26 cellular contexts compared by ENCODE assay signal in the genomic region with DNA sequence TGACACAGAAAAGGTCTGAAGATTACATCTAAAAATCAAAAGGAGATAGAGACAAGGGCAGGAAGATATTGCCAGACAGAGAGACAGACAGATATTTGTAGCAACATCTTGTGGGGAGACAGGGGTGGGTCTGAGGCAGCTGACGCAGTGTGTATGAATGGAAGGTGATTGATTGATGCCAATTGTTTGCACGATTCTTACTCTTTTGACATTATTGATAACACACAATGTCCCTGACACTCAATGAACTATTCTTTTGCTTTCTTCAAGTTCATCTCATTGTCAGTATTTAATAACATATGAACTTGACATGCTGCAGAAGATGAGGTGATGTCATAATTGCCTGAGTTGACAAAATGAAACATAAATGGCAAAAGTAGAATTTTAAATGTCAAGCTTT.
"Had no signal": no experiment of that assay in that cellular context is flagged by ENCODE, and none has a peak within 500 bp of the region (broad histone marks: within the 10 kb centered on the region; RNA-seq: fewer than 3 reads in every experiment).

No MANE protein-coding gene starts in this region.

- H3K27me3 Mint-ChIP-seq: naive thymus-derived CD8-positive, alpha-beta T cell; stimulated activated naive B cell treated with anti-CD40 and anti-IgM and Interleukin-4, amounts not matched to agents 10 μg/mL and 1 μg/mL and 100 μg/mL, for 72 hours; stimulated activated naive CD8-positive, alpha-beta T cell treated with anti-CD3 and anti-CD28 coated beads, Interleukin-15, amount 100 ng/mL, for 72 hours; type B pancreatic cell had no signal

- H3K9ac ChIP-seq: parathyroid adenoma had no signal

- H2AFZ ChIP-seq: parathyroid adenoma had no signal

- H3K9me3 Mint-ChIP-seq: nephron had no signal

- ATAC-seq: left cardiac atrium; left lung; lower lobe of right lung; naive thymus-derived CD8-positive, alpha-beta T cell; psoas muscle; sciatic nerve; stimulated activated naive B cell treated with anti-CD40 and anti-IgM and Interleukin-4, amounts not matched to agents 10 μg/mL and 1 μg/mL and 100 μg/mL, for 72 hours; stimulated activated naive CD8-positive, alpha-beta T cell treated with anti-CD3 and anti-CD28 coated beads, Interleukin-15, amount 100 ng/mL, for 72 hours had no signal

- H3K27ac Mint-ChIP-seq: naive thymus-derived CD8-positive, alpha-beta T cell; nephron; stimulated activated naive B cell treated with anti-CD40 and anti-IgM and Interleukin-4, amounts not matched to agents 10 μg/mL and 1 μg/mL and 100 μg/mL, for 72 hours; stimulated activated naive CD8-positive, alpha-beta T cell treated with anti-CD3 and anti-CD28 coated beads, Interleukin-15, amount 100 ng/mL, for 72 hours; type B pancreatic cell had no signal

- H3K27me3 ChIP-seq: left lung, neutrophil, right atrium auricular region, tibial nerve had no signal

- H3K4me1 ChIP-seq: left lung, lower lobe of right lung, parathyroid adenoma, psoas muscle, right atrium auricular region, tibial nerve had no signal

- DNase-seq: head of caudate nucleus; hippocampal formation; kidney glomerular epithelial cell; left cardiac atrium; left lung; lower lobe of right lung; mammary epithelial cell; mesenchymal stem cell; naive thymus-derived CD8-positive, alpha-beta T cell; occipital lobe; psoas muscle; stimulated activated CD4-positive, alpha-beta T cell treated with anti-CD3 and anti-CD28 coated beads, Interleukin-12 subunit alpha, Interleukin-12 subunit beta, amount 100 ng/mL, for 4 hours; stimulated activated CD4-positive, alpha-beta T cell treated with anti-CD3 and anti-CD28 coated beads, Interleukin-15, amount 100 ng/mL, for 24 hours; stimulated activated CD4-positive, alpha-beta T cell treated with anti-CD3 and anti-CD28 coated beads, Interleukin-2, amount 100 ng/mL, for 24 hours; stimulated activated CD4-positive, alpha-beta T cell treated with anti-CD3 and anti-CD28 coated beads, Interleukin-4, amount 100 ng/mL, for 1 hour; stimulated activated naive B cell treated with anti-CD40 and anti-IgM and Interleukin-4, amounts not matched to agents 10 μg/mL and 1 μg/mL and 100 μg/mL, for 72 hours; stimulated activated naive CD8-positive, alpha-beta T cell treated with anti-CD3 and anti-CD28 coated beads, Interleukin-15, amount 100 ng/mL, for 72 hours; substantia nigra had no signal

- H3K9me3 ChIP-seq: lower lobe of right lung, neutrophil, psoas muscle, right atrium auricular region, tibial nerve had no signal

- H3K4me1 Mint-ChIP-seq: naive thymus-derived CD8-positive, alpha-beta T cell; nephron; stimulated activated naive B cell treated with anti-CD40 and anti-IgM and Interleukin-4, amounts not matched to agents 10 μg/mL and 1 μg/mL and 100 μg/mL, for 72 hours; stimulated activated naive CD8-positive, alpha-beta T cell treated with anti-CD3 and anti-CD28 coated beads, Interleukin-15, amount 100 ng/mL, for 72 hours had no signal

- H3K4me3 ChIP-seq: left lung, lower lobe of right lung, psoas muscle, right atrium auricular region, skin epidermis, tibial nerve had no signal

- H3K4me3 Mint-ChIP-seq: naive thymus-derived CD8-positive, alpha-beta T cell; nephron; stimulated activated naive B cell treated with anti-CD40 and anti-IgM and Interleukin-4, amounts not matched to agents 10 μg/mL and 1 μg/mL and 100 μg/mL, for 72 hours; stimulated activated naive CD8-positive, alpha-beta T cell treated with anti-CD3 and anti-CD28 coated beads, Interleukin-15, amount 100 ng/mL, for 72 hours; type B pancreatic cell had no signal

- H3K36me3 Mint-ChIP-seq: naive thymus-derived CD8-positive, alpha-beta T cell; stimulated activated naive B cell treated with anti-CD40 and anti-IgM and Interleukin-4, amounts not matched to agents 10 μg/mL and 1 μg/mL and 100 μg/mL, for 72 hours; type B pancreatic cell had no signal

- H3K36me3 ChIP-seq: left lung, lower lobe of right lung, neutrophil, right atrium auricular region, tibial nerve had no signal

- H3K27ac ChIP-seq: left lung, lower lobe of right lung, neutrophil, parathyroid adenoma, psoas muscle, right atrium auricular region, skin epidermis, tibial nerve had no signal
